Comparison of ENCODE assay signal across 24 cellular contexts in the genomic region with DNA sequence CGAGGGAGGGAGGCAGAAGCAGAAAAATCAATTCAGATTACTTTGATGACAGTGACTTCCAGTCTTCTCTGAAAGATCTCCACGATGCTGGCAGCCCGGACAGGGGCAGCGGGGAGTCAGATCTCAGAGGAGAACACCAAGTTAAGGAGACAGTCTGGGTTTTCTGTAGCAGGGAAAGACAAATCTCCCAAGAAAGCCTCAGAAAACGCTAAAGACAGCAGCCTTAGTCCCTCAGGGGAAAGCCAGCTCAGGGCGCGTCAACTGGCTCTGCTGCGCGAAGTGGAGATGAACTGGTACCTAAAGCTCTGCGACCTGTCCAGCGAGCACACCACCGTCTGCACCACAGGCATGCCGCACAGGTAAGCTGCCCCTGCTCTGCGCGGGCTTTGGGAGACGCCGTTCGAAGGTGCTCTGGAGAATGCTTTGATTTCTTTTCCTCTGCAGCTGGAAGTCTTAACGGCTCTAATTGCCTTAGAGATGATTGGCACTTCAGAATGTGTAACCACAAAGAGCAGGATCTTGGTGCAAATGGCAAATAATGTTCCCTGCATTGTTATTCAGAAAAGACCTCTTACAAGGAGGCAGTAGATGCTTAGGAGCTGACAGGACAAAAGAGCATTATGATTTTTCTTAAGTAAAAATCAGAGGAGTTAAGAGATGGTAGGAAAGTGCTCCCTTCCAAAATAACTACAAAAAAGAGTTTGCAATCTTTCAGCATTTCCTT. TPM values are rescaled to one million over a fixed set of nuclear protein-coding genes. Genes with fewer than 3 reads are reported as not detected.
DNase-seq lines count a peak whose midpoint lies in the region; ATAC-seq and FAIRE-seq lines count a peak whose summit lies in the region.
"Had no signal": no experiment of that assay in that cellular context is flagged by ENCODE, and none has a peak within 500 bp of the region (broad histone marks: within the 10 kb centered on the region; RNA-seq: fewer than 3 reads in every experiment).

A gene (plus strand): TSS at position 51 of the 724 bp plus-strand sequence.

- no peaks in the 10 kb centered on the region for H3K36me3 ChIP-seq in HAP-1 (replicated peaks)
- H3K36me3 ChIP-seq: breast epithelium, lower lobe of right lung, spleen had no signal

- H3K4me3 ChIP-seq in HAP-1, result no peak within 1 kb of the TSS
- H3K4me3 ChIP-seq: hepatocyte, lower lobe of right lung, spleen had no signal

- DNase-seq in D341Med (ENCODE audit: low spot score) (peak; percentile 27), HAP-1 (ENCODE audit: low spot score in 2 of 2) (peak; percentile 13 to 39), cerebellum (ENCODE audit: low spot score) (no peak), posterior vena cava (ENCODE audit: low spot score) (no peak), NCI-H446 (lab: John Stamatoyannopoulos, UW) (no peak), urothelium cell line (ENCODE audit: low spot score) (no peak)
- no peak for DNase-seq in activated effector memory CD4-positive, alpha-beta T cell treated with anti-CD3 and anti-CD28 coated beads, Interleukin-2, amount 50 U/mL, for 16 hours
- DNase-seq: activated CD4-positive, alpha-beta T cell treated with anti-CD3 and anti-CD28 coated beads, Interleukin-2, amount 10 ng/mL, durations not matched to agents 7 days and 5 days; cortex of kidney; DMS 273 treated with DMSO at 0.1 percent for 48 hours; Karpas-422; lower lobe of right lung; NCI-H2081 treated with DMSO at 0.1 percent for 48 hours; NCI-H526 treated with DMSO at 0.1 percent for 48 hours; SIG-M5; spleen; T-helper 1 cell had no signal

- peaks cover 7% of the 10 kb centered on the region; the same call in 1 of the 2 replicates for H3K27me3 ChIP-seq in HAP-1 (ENCODE audit: low read depth)
- H3K27me3 ChIP-seq: spleen had no signal

- ATAC-seq in GM18870 (IDR thresholded peaks at IDR 0.05; ENCODE audit: unreplicated experiment), result no peak
- ATAC-seq: activated T-helper 17 cell treated with anti-CD3 and anti-CD28 coated beads, Interleukin-2, amount 50 U/mL, for 72 hours; HCT116; lower lobe of right lung had no signal

- no peak for FAIRE-seq in urothelium cell line (lab: Jason Lieb, UNC)
- FAIRE-seq: GM12892, islet of Langerhans had no signal

- intact Hi-C loops in posterior vena cava (cut with DNase I), result no loop called here

- H3K9me3 ChIP-seq in HAP-1, result no peaks in the 10 kb centered on the region
- H3K9me3 ChIP-seq: breast epithelium, lower lobe of right lung, spleen had no signal

- no peaks in the 10 kb centered on the region for H3K4me1 ChIP-seq in HAP-1
- H3K4me1 ChIP-seq: breast epithelium, lower lobe of right lung, spleen had no signal

- in situ Hi-C loops in HAP-1 (cut with MboI; ENCODE audit: low sequenced_read_pairs), result no loop called here

RNA-seq across cellular contexts. Expression of the gene that starts here (rescaled TPM):
- 16.2 TPM for total RNA-seq in cerebellum
- total RNA-seq in posterior vena cava, result 10 to 100 TPM; 14.0 to 33.1 TPM
- total RNA-seq: activated CD4-positive, alpha-beta T cell treated with anti-CD3 and anti-CD28 coated beads, Interleukin-2, amount 10 ng/mL, durations not matched to agents 7 days and 5 days; activated T-helper 17 cell treated with anti-CD3 and anti-CD28 coated beads, Interleukin-2, amount 50 U/mL, for 72 hours had no signal

Comparison
In these comparisons a context has a peak if more than half of its experiments do, and no peak if none do; other contexts are left out.
1. DNase-seq: peak in D341Med (single experiment) and HAP-1 (2 of 2); none in cerebellum (single experiment), posterior vena cava (single experiment), NCI-H446 (0 of 2), urothelium cell line (single experiment) and activated effector memory CD4-positive, alpha-beta T cell treated with anti-CD3 and anti-CD28 coated beads, Interleukin-2, amount 50 U/mL, for 16 hours (single experiment).